ENCODE assay signal across 3 cellular contexts in the genomic region with DNA sequence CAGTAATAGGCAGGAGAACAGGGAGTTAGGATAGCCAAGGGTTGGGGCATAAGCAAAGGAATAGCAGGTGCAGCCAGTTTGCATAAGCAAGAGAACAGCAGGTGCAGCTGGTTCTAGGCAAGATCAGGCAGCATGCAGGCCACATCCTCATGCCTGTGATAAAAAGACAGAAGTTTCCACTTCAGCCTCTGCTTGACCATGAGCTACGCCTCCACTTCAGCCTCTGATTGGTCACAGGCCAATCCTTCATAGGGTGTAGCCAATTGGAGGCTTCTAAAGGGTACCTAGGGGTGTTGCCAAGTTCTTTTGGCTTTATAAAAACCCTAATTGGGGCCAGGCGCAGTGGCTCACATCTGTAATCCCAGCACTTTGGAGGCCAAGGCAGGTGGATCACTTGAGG. TPM values are rescaled to one million over a fixed set of nuclear protein-coding genes. Genes with fewer than 3 reads are reported as not detected.
"Had no signal": no experiment of that assay in that cellular context is flagged by ENCODE, and none has a peak within 500 bp of the region (broad histone marks: within the 10 kb centered on the region; RNA-seq: fewer than 3 reads in every experiment).

No MANE protein-coding gene starts in this region.

RNA-seq across cellular contexts. Expression of a gene that starts 30.0 kb away (rescaled TPM):
- total RNA-seq: endothelial cell of umbilical vein, foreskin keratinocyte, suprapubic skin had no signal
